Comparison of ENCODE assay signal across 1 cellular context in the genomic region with DNA sequence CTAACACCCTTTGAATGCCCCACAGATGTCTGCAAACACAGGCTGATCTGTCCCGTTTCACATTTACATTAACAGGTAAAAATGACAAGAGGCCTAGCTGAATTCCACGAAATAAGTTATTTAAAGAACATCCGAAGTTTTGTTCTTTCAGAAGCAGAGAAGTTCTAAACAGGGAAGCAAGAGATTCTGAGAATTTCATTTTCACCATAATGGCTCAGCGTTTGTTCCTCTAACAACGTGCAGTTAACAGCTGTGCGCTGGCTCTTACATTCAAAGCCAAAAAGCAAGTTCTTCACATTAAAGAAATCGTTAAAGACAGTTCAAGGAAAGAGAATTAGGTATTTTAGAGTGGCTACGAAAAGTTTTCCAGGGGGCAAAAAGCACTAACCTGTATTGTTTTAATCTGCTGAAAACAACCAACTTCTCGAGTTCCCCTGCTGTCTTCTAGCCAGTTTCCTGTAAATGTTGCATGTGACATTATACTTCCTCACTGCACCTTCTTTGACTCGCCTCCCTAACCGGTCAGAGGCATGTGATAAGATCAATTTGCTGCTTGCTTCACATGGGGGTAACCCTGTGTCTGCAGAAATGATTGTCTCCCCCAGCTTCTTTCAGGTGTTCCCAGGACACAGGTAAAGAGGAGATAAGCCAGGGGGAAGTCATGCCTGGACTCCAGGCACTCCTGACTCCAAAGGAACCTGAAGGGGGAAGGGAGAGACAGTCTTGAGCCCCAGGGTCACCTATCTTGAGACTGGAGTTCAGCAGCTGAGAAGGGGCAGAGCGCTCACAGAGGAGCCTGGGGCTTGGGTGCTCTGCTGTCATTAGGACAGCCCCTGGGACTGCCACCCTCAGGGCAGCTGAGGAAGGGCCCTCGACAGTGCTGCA.
A peak's percentile ranks its signal among the peaks of the same experiment; 100 is the strongest.
TF ChIP-seq lines count a peak whose summit lies in the region.

No MANE protein-coding gene starts in this region.

TF ChIP-seq in K562, 482 proteins besides CTCF, POLR2A, EP300 and RAD21 (continued from another document):
- TF ChIP-seq, protein P1, sequence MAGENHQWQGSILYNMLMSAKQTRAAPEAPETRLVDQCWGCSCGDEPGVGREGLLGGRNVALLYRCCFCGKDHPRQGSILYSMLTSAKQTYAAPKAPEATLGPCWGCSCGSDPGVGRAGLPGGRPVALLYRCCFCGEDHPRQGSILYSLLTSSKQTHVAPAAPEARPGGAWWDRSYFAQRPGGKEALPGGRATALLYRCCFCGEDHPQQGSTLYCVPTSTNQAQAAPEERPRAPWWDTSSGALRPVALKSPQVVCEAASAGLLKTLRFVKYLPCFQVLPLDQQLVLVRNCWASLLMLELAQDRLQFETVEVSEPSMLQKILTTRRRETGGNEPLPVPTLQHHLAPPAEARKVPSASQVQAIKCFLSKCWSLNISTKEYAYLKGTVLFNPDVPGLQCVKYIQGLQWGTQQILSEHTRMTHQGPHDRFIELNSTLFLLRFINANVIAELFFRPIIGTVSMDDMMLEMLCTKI (IDR thresholded peaks at IDR 0.05; ENCODE audit: partially characterized antibody), result no peak
- TF ChIP-seq ETS2 (tag; IDR thresholded peaks at IDR 0.05; ENCODE audit: borderline replicate concordance, poor library complexity, severe bottlenecking), result no peak
- no peak for TF ChIP-seq FOXM1 (IDR thresholded peaks at IDR 0.05; ENCODE audit: low read depth)
- TF ChIP-seq FOXM1 (CRISPR knock-in tag; IDR thresholded peaks at IDR 0.05; ENCODE audit: low read depth), result no peak
- no peak for TF ChIP-seq CAMTA2 (CRISPR knock-in tag; conservative IDR thresholded peaks at IDR 0.05)
- TF ChIP-seq PURB (CRISPR knock-in tag; IDR thresholded peaks at IDR 0.05; ENCODE audit: low read depth), result no peak
- no peak for TF ChIP-seq TGIF2 (CRISPR knock-in tag; IDR thresholded peaks at IDR 0.05)
- peak; percentile 23; the same call in 1 of the 2 replicates for TF ChIP-seq ELF1 (tag; IDR thresholded peaks at IDR 0.05)
- TF ChIP-seq TEAD2 (tag; IDR thresholded peaks at IDR 0.05), result peak; percentile 53; the same call in 1 of the 2 replicates
TF ChIP-seq in K562: peak in this region for 94.
